ENCODE assay signal across 27 cellular contexts in the genomic region with DNA sequence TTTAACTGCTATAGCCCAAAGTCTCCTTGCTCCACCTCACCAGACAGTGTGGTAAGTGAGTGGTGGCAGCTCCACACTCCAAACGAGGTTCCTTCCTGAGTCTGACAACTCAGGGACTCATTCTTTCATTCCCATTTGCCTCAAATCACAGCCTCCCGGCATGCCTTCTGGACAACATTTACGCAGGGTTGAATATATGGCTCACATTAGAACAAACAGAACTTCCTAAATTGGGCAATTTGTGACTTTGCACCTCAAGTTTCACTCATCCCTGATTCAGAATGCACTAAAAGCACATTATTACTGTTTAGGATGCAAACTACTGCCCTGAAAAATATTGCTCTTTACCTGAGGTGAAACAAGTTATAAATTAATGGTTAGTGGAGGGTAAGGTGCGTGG.
A peak's percentile ranks its signal among the peaks of the same experiment; 100 is the strongest.
DNase-seq lines count a peak whose midpoint lies in the region; ATAC-seq, FAIRE-seq and TF ChIP-seq lines count a peak whose summit lies in the region.
"Had no signal": no experiment of that assay in that cellular context is flagged by ENCODE, and none has a peak within 500 bp of the region (broad histone marks: within the 10 kb centered on the region; RNA-seq: fewer than 3 reads in every experiment).

No MANE protein-coding gene starts in this region.

- FAIRE-seq in HepG2 (lab: Jason Lieb, UNC) = no peak
- FAIRE-seq: A549, GM12878, GM12892, GM18507 had no signal

- 65% methylated on average over 4 of the region's 4 CpGs for WGBS in liver
- WGBS in HepG2 (ENCODE audit: low lambda C conversion rate) = 24% methylated on average over 4 of the region's 4 CpGs

- BruUV-seq in HepG2 (replicated peaks; lab: Mats Ljungman, UMichigan) (no TSS peak), PC-9 (replicated peaks; lab: Mats Ljungman, UMichigan) (no TSS peak)

- no peaks in the 10 kb centered on the region for H3K36me3 Mint-ChIP-seq in T-cell
- H3K36me3 Mint-ChIP-seq in endothelial cell (ENCODE audit: low read depth, unreplicated experiment) = no peaks in the 10 kb centered on the region
- H3K36me3 Mint-ChIP-seq: CD14-positive monocyte; CD4-positive, alpha-beta memory T cell; CD4-positive, CD25-positive, alpha-beta regulatory T cell; CD8-positive, alpha-beta memory T cell had no signal

- H3K27me3 ChIP-seq in liver (ENCODE audit: control insufficient read depth in 4 of 4, insufficient read depth in 4 of 4, low read length in 3 of 4) (no peaks in the 10 kb centered on the region), HepG2 (ENCODE audit: control insufficient read depth in 1 of 2, insufficient read depth in 2 of 2, low read length in 2 of 2) (no peaks in the 10 kb centered on the region), PC-9 (ENCODE audit: insufficient read depth, low read depth) (no peaks in the 10 kb centered on the region)
- H3K27me3 ChIP-seq: BLaER1 treated with 17β-estradiol and CSF1 and Interleukin-3, amounts not matched to agents 10 nM and 100 nM had no signal

- H3K36me3 ChIP-seq in liver (ENCODE audit: control insufficient read depth in 4 of 4, insufficient read depth in 3 of 4, low read depth in 1 of 4, low read length in 3 of 4) (no peaks in the 10 kb centered on the region), HepG2 (replicated peaks in 1 of 2; ENCODE audit: control insufficient read depth in 1 of 2, insufficient read depth in 2 of 2, low read length in 2 of 2) (no peaks in the 10 kb centered on the region), PC-9 (ENCODE audit: low read depth) (no peaks in the 10 kb centered on the region)
- H3K36me3 ChIP-seq: BLaER1 treated with 17β-estradiol and CSF1 and Interleukin-3, amounts not matched to agents 10 nM and 100 nM had no signal

- H3K9me3 ChIP-seq in liver (ENCODE audit: control insufficient read depth in 4 of 4, low read length in 3 of 4) (no peaks in the 10 kb centered on the region), HepG2 (ENCODE audit: low read length) (no peaks in the 10 kb centered on the region), PC-9 (ENCODE audit: insufficient read depth, low read depth) (no peaks in the 10 kb centered on the region)
- H3K9me3 ChIP-seq: A549 had no signal

- H3K79me2 ChIP-seq in HepG2 (ENCODE audit: insufficient read depth, low read length) (no peaks in the 10 kb centered on the region), PC-9 (ENCODE audit: low read depth) (no peaks in the 10 kb centered on the region)

- H3K4me2 ChIP-seq in HepG2 (ENCODE audit: low read depth, low read length) (no peak overlapping the region), PC-9 (no peak overlapping the region)
- H3K4me2 ChIP-seq: A549; BLaER1 treated with 17β-estradiol and CSF1 and Interleukin-3, amounts not matched to agents 10 nM and 100 nM had no signal

- H3K9me2 ChIP-seq in PC-9 (ENCODE audit: insufficient read depth) = no peaks in the 10 kb centered on the region

- H3K27me3 Mint-ChIP-seq in T-cell (no peaks in the 10 kb centered on the region), endothelial cell (ENCODE audit: unreplicated experiment) (peaks cover 2% of the 10 kb centered on the region)
- H3K27me3 Mint-ChIP-seq: B cell; CD4-positive, alpha-beta memory T cell; CD4-positive, CD25-positive, alpha-beta regulatory T cell; CD8-positive, alpha-beta memory T cell had no signal

- no peaks in the 10 kb centered on the region for H3F3A ChIP-seq in PC-9 (ENCODE audit: insufficient read depth, low read depth)

- H3K9me3 Mint-ChIP-seq in T-cell (peaks cover 0 to 24% (median 11%) of the 10 kb centered on the region in 3 donors), endothelial cell (ENCODE audit: unreplicated experiment) (no peaks in the 10 kb centered on the region)

- TF ChIP-seq CTCF in liver (IDR thresholded peaks at IDR 0.05; ENCODE audit: low read depth, low read length, missing input control) (no peak), HepG2 (CRISPR knock-in tag; IDR thresholded peaks at IDR 0.05) (no peak), PC-9 (conservative IDR thresholded peaks at IDR 0.05) (no peak), endothelial cell (IDR thresholded peaks at IDR 0.05; ENCODE audit: unreplicated experiment) (no peak)

- H3K9ac ChIP-seq in liver (ENCODE audit: low read depth in 1 of 2, low read length in 2 of 2) (no peak overlapping the region), HepG2 (ENCODE audit: insufficient read depth, low read depth, low read length) (no peak overlapping the region)
- H3K9ac ChIP-seq: BLaER1 treated with 17β-estradiol and CSF1 and Interleukin-3, amounts not matched to agents 10 nM and 100 nM had no signal

- in situ Hi-C loops in HepG2 (cut with HindIII; ENCODE audit: extremely low pct_ligation_motif_present, low pct_unique_long_range_greater_than_20kb) = no loop called here

- intact Hi-C loops in HepG2 (cut with micrococcal nuclease; ENCODE audit: unreplicated experiment) = no loop called here
- intact Hi-C loops in PC-9 (cut with micrococcal nuclease; ENCODE audit: unreplicated experiment) = no loop called here

- H3K4me1 ChIP-seq in liver (ENCODE audit: control insufficient read depth in 4 of 4, insufficient read depth in 4 of 4, low read length in 3 of 4) (peaks cover 0 to 15% (median 0%) of the 10 kb centered on the region in 4 donors), HepG2 (ENCODE audit: insufficient read depth, low read length) (no peaks in the 10 kb centered on the region), PC-9 (replicated peaks; ENCODE audit: insufficient read depth) (no peaks in the 10 kb centered on the region)
- H3K4me1 ChIP-seq: A549 had no signal

- CTCF ChIA-PET in HepG2 (lab: Yijun Ruan, JAX; ENCODE audit: low intra/inter-chr PET ratio, low total read pairs) (no interaction called here), T-cell (lab: Charles Lee) (no interaction called here), PC-9 (lab: Charles Lee) (no interaction called here)

- ATAC-seq in HepG2 (no peak), left lobe of liver (peak; percentile 62), T-cell (replicated peaks in 1 of 4) (no peak)
- ATAC-seq: A549, GM12878 had no signal

- H3K27ac ChIP-seq in liver (ENCODE audit: low read depth in 1 of 2, low read length in 2 of 2) (no peak overlapping the region), HepG2 (ENCODE audit: extremely low read length, insufficient read depth, low read length) (no peak overlapping the region), PC-9 (no peak overlapping the region)
- H3K27ac ChIP-seq: 22Rv1; A549; BLaER1 treated with 17β-estradiol and CSF1 and Interleukin-3, amounts not matched to agents 10 nM and 100 nM had no signal

- DNase-seq in HepG2 (ENCODE audit: low spot score) (no peak), left lobe of liver (ENCODE audit: low spot score) (no peak), renal cortical epithelial cell (ENCODE audit: low read depth) (peak; percentile 39), T-cell (no peak), PC-9 (no peak), endothelial cell (ENCODE audit: low spot score) (no peak)
- DNase-seq: AML-193; CD4-positive, alpha-beta memory T cell; CD4-positive, CD25-positive, alpha-beta regulatory T cell; CD8-positive, alpha-beta memory T cell; COR-L47; DMS 273 treated with DMSO at 0.1 percent for 48 hours; DMS153; DMS53; DMS79; DND-41; EL; GDM1 had no signal

- TF ChIP-seq EP300 in HepG2 (IDR thresholded peaks at IDR 0.05; ENCODE audit: low read depth in 2 of 2, low read length in 2 of 2) (no peak), HepG2 (CRISPR knock-in tag; IDR thresholded peaks at IDR 0.05; ENCODE audit: borderline replicate concordance) (no peak)

- H3K4me3 Mint-ChIP-seq in T-cell (no peak overlapping the region), endothelial cell (ENCODE audit: unreplicated experiment) (no peak overlapping the region)
- H3K4me3 Mint-ChIP-seq: B cell; CD14-positive monocyte; CD4-positive, alpha-beta memory T cell; CD4-positive, CD25-positive, alpha-beta regulatory T cell; CD8-positive, alpha-beta memory T cell had no signal

- no peak for TF ChIP-seq POLR2A in HepG2 (IDR thresholded peaks at IDR 0.05; ENCODE audit: insufficient read depth in 1 of 2, low read depth in 2 of 2, low read length in 2 of 2)

- no peak overlapping the region for H3K4me3 ChIP-seq in liver (ENCODE audit: low read depth in 1 of 3, low read length in 3 of 3)
- H3K4me3 ChIP-seq in HepG2 (replicated peaks in 1 of 3; ENCODE audit: insufficient read depth in 1 of 3, low read depth in 2 of 3, low read length in 3 of 3) = no peak overlapping the region
- H3K4me3 ChIP-seq in PC-9 = no peak overlapping the region
- H3K4me3 ChIP-seq: A549; BLaER1 treated with 17β-estradiol and CSF1 and Interleukin-3, amounts not matched to agents 10 nM and 100 nM; GM12878 had no signal

- H2AFZ ChIP-seq in HepG2 (ENCODE audit: low read length) (no peak overlapping the region), PC-9 (no peak overlapping the region)

- TF ChIP-seq RAD21 in liver (IDR thresholded peaks at IDR 0.05) (no peak), HepG2 (CRISPR knock-in tag; IDR thresholded peaks at IDR 0.05) (no peak)

- H4K20me1 ChIP-seq in HepG2 (ENCODE audit: insufficient read depth, low read length) = no peaks in the 10 kb centered on the region
- H4K20me1 ChIP-seq in PC-9 (ENCODE audit: insufficient read depth) = no peaks in the 10 kb centered on the region
- H4K20me1 ChIP-seq: BLaER1 treated with 17β-estradiol and CSF1 and Interleukin-3, amounts not matched to agents 10 nM and 100 nM had no signal

- H3K27ac Mint-ChIP-seq in T-cell (no peak overlapping the region), endothelial cell (ENCODE audit: unreplicated experiment) (no peak overlapping the region)
- H3K27ac Mint-ChIP-seq: B cell; CD14-positive monocyte; CD4-positive, alpha-beta memory T cell; CD8-positive, alpha-beta memory T cell had no signal

- POLR2A ChIA-PET in HepG2 (lab: Yijun Ruan, JAX) (no interaction called here), T-cell (lab: Charles Lee) (no interaction called here), PC-9 (lab: Charles Lee; ENCODE audit: unreplicated experiment) (no interaction called here)

- H3K4me1 Mint-ChIP-seq in T-cell = no peaks in the 10 kb centered on the region
- H3K4me1 Mint-ChIP-seq in endothelial cell (ENCODE audit: unreplicated experiment) = no peaks in the 10 kb centered on the region
- H3K4me1 Mint-ChIP-seq: B cell; CD14-positive monocyte; CD4-positive, alpha-beta memory T cell; CD4-positive, CD25-positive, alpha-beta regulatory T cell; CD8-positive, alpha-beta memory T cell had no signal

TF ChIP-seq in liver, 16 proteins besides CTCF, POLR2A, EP300 and RAD21 (continues in another document):
- TF ChIP-seq HNF4G (IDR thresholded peaks at IDR 0.05) (no peak), JUND (IDR thresholded peaks at IDR 0.05) (no peak), SP1 (IDR thresholded peaks at IDR 0.05) (peak; percentile 54)
- TF ChIP-seq, protein P1, sequence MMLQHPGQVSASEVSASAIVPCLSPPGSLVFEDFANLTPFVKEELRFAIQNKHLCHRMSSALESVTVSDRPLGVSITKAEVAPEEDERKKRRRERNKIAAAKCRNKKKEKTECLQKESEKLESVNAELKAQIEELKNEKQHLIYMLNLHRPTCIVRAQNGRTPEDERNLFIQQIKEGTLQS (IDR thresholded peaks at IDR 0.05) = no peak

TF ChIP-seq in HepG2, 621 proteins besides CTCF, POLR2A, EP300 and RAD21 (continues in another document):
- TF ChIP-seq ZFP36L1 (CRISPR knock-in tag; IDR thresholded peaks at IDR 0.05) (no peak), ZNF709 (CRISPR knock-in tag; IDR thresholded peaks at IDR 0.05) (no peak)
